Comparison of ENCODE assay signal across 1 cellular context in genomic region chr19:38336638-38337359, GRCh38.
TF ChIP-seq lines count a peak whose summit lies in the region.

No MANE protein-coding gene starts in this region.

TF ChIP-seq in K562, 482 proteins besides CTCF, POLR2A, EP300 and RAD21 (continued from another document):
- TF ChIP-seq AFF1 (IDR thresholded peaks at IDR 0.05; ENCODE audit: low read depth in 1 of 2, partially characterized antibody in 2 of 2) (peak in 1 of 2 experiments; percentile 33), SP2 (IDR thresholded peaks at IDR 0.05; ENCODE audit: extremely low read depth, low read depth, low read length, poor library complexity, severe bottlenecking) (no peak), ZNF561 (CRISPR knock-in tag; conservative IDR thresholded peaks at IDR 0.05) (no peak), RB1 (IDR thresholded peaks at IDR 0.05; ENCODE audit: low read depth) (no peak), ZBTB17 (CRISPR knock-in tag; IDR thresholded peaks at IDR 0.05) (no peak), HMGXB4 (CRISPR knock-in tag; IDR thresholded peaks at IDR 0.05) (no peak), ZNF695 (CRISPR knock-in tag; IDR thresholded peaks at IDR 0.05) (no peak), ETV1 (tag; conservative IDR thresholded peaks at IDR 0.05; ENCODE audit: low read depth) (0 out of 2 replicates have a peak, but pooled peaks have one; percentile 8), BMI1 (IDR thresholded peaks at IDR 0.05; ENCODE audit: low read length) (no peak), HMG20A (CRISPR knock-in tag; conservative IDR thresholded peaks at IDR 0.05) (no peak), ZBTB26 (CRISPR knock-in tag; IDR thresholded peaks at IDR 0.05) (no peak), ZFP91 (CRISPR knock-in tag; IDR thresholded peaks at IDR 0.05) (no peak), ZBTB11 (CRISPR knock-in tag; IDR thresholded peaks at IDR 0.05) (no peak), ZNF655 (CRISPR knock-in tag; IDR thresholded peaks at IDR 0.05) (no peak), MECOM (CRISPR knock-in tag; IDR thresholded peaks at IDR 0.05) (no peak), HMGN3 (IDR thresholded peaks at IDR 0.05; ENCODE audit: borderline replicate concordance, extremely low read depth, insufficient read length, low read depth, low read length) (peak; percentile 54), HNRNPL (IDR thresholded peaks at IDR 0.05; ENCODE audit: low read depth, low read length) (no peak), CREB3 (tag; conservative IDR thresholded peaks at IDR 0.05; ENCODE audit: low read depth) (no peak), ZNF239 (CRISPR knock-in tag; IDR thresholded peaks at IDR 0.05) (no peak), PHF20 (IDR thresholded peaks at IDR 0.05; ENCODE audit: partially characterized antibody) (peak; percentile 50), E4F1 (CRISPR knock-in tag; IDR thresholded peaks at IDR 0.05; ENCODE audit: borderline replicate concordance) (no peak), NEUROD1 (IDR thresholded peaks at IDR 0.05; ENCODE audit: borderline replicate concordance, low read depth, low read length, partially characterized antibody) (no peak), MBD2 (IDR thresholded peaks at IDR 0.05; ENCODE audit: borderline replicate concordance, low read depth) (no peak), BCOR (IDR thresholded peaks at IDR 0.05) (peak; percentile 60; the same call in 1 of the 2 replicates), ATF3 (IDR thresholded peaks at IDR 0.05) (no peak), ATF3 (CRISPR knock-in tag; conservative IDR thresholded peaks at IDR 0.05) (no peak), NUFIP1 (IDR thresholded peaks at IDR 0.05; ENCODE audit: partially characterized antibody) (no peak), ZNF696 (CRISPR knock-in tag; conservative IDR thresholded peaks at IDR 0.05) (no peak), ETV6 (IDR thresholded peaks at IDR 0.05; ENCODE audit: borderline replicate concordance in 1 of 2, low read depth in 2 of 2, low read length in 1 of 2) (no peak), ETV6 (CRISPR knock-in tag; IDR thresholded peaks at IDR 0.05; ENCODE audit: borderline replicate concordance) (no peak), SMAD4 (CRISPR knock-in tag; conservative IDR thresholded peaks at IDR 0.05) (no peak), ARID2 (IDR thresholded peaks at IDR 0.05) (no peak), FUS (optimal IDR thresholded peaks at IDR 0.05; ENCODE audit: low read depth, low read length) (no peak), HMG20B (CRISPR knock-in tag; IDR thresholded peaks at IDR 0.05) (no peak), CTBP1 (IDR thresholded peaks at IDR 0.05; ENCODE audit: borderline replicate concordance) (no peak; the same call in none of the 2 replicates), CHD1 (IDR thresholded peaks at IDR 0.05; ENCODE audit: low read length) (no peak), ZBED1 (IDR thresholded peaks at IDR 0.05) (no peak), WHSC1 (IDR thresholded peaks at IDR 0.05; ENCODE audit: low read length) (no peak)
TF ChIP-seq in K562: peak in this region for 79.
